ENCODE assay signal across 9 cellular contexts in the genomic region with DNA sequence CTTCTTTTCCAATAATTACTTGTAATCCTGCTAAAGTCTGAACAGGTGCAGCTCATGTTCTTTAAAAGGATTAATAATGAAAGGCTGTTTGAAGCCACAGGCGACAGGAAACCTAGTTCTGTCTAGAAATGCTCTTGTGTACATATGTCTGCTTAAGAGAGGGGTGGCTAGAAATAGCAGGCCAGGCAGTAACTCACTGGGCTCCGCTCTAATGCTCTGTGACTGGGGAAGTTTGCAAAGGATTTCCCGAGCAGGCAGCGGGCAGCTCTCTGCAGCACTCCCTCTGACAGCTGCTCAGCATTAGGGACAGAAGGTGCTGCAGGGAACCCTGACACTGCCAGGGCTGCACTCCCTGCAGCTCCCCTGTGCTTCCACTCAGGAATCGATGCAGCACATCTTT. TPM values are rescaled to one million over a fixed set of nuclear protein-coding genes. Genes with fewer than 3 reads are reported as not detected.
DNase-seq lines count a peak whose midpoint lies in the region; ATAC-seq and TF ChIP-seq lines count a peak whose summit lies in the region.
"Had no signal": no experiment of that assay in that cellular context is flagged by ENCODE, and none has a peak within 500 bp of the region (broad histone marks: within the 10 kb centered on the region; RNA-seq: fewer than 3 reads in every experiment).

No MANE protein-coding gene starts in this region.

- peaks cover 18% of the 10 kb centered on the region for H3K4me1 Mint-ChIP-seq in activated CD4-positive, alpha-beta memory T cell treated with anti-CD3 and anti-CD28 coated beads, Interleukin-2, amount 10 ng/mL, durations not matched to agents 7 days and 5 days

- H3K36me3 Mint-ChIP-seq in activated CD4-positive, alpha-beta memory T cell treated with anti-CD3 and anti-CD28 coated beads, Interleukin-2, amount 10 ng/mL, durations not matched to agents 7 days and 5 days (ENCODE audit: low read depth), result peaks cover 27% of the 10 kb centered on the region

- H3K27ac ChIP-seq in thoracic aorta, result no peak overlapping the region

- peak overlapping the region; percentile 17 for H3K4me3 ChIP-seq in thoracic aorta

- no peaks in the 10 kb centered on the region for H3K27me3 ChIP-seq in thoracic aorta (replicated peaks; ENCODE audit: insufficient read depth)

- peaks cover 17% of the 10 kb centered on the region for H3K9me3 Mint-ChIP-seq in activated CD4-positive, alpha-beta memory T cell treated with anti-CD3 and anti-CD28 coated beads, Interleukin-2, amount 10 ng/mL, durations not matched to agents 7 days and 5 days

- ATAC-seq in HG02938 (IDR thresholded peaks at IDR 0.05; ENCODE audit: unreplicated experiment) (peak; percentile 56), thoracic aorta (ENCODE audit: insufficient number of reproducible peaks, low FRiP score, low read depth) (no peak)

- no peak overlapping the region for H3K4me3 Mint-ChIP-seq in activated CD4-positive, alpha-beta memory T cell treated with anti-CD3 and anti-CD28 coated beads, Interleukin-2, amount 10 ng/mL, durations not matched to agents 7 days and 5 days

- peaks cover 5 to 12% of the 10 kb centered on the region in 2 donors for H3K4me1 ChIP-seq in thoracic aorta (ENCODE audit: control insufficient read depth in 1 of 2, low read depth in 2 of 2)

- peaks cover 10% of the 10 kb centered on the region for H3K27me3 Mint-ChIP-seq in activated CD4-positive, alpha-beta memory T cell treated with anti-CD3 and anti-CD28 coated beads, Interleukin-2, amount 10 ng/mL, durations not matched to agents 7 days and 5 days

- DNase-seq in SHP77 (lab: John Stamatoyannopoulos, UW), result peak; percentile 38 to 44
- no peak for DNase-seq in SHP77 treated with DMSO at 0.1 percent for 48 hours (lab: John Stamatoyannopoulos, UW)
- DNase-seq in SK-N-DZ (ENCODE audit: low spot score), result peak; percentile 33
- DNase-seq in thoracic aorta (ENCODE audit: low spot score), result no peak
- no peak for DNase-seq in activated gamma-delta T cell (lab: John Stamatoyannopoulos, UW)
- DNase-seq in epidermal melanocyte (ENCODE audit: insufficient read length, low spot score), result no peak
- no peak for DNase-seq in activated CD4-positive, alpha-beta memory T cell treated with anti-CD3 and anti-CD28 coated beads, Interleukin-2, amount 10 ng/mL, durations not matched to agents 7 days and 5 days
- DNase-seq: NCI-H2029 had no signal

- TF ChIP-seq CTCF in thoracic aorta (IDR thresholded peaks at IDR 0.05), result no peak

- no peaks in the 10 kb centered on the region for H3K9me3 ChIP-seq in thoracic aorta

- no peak overlapping the region for H3K27ac Mint-ChIP-seq in activated CD4-positive, alpha-beta memory T cell treated with anti-CD3 and anti-CD28 coated beads, Interleukin-2, amount 10 ng/mL, durations not matched to agents 7 days and 5 days

- CTCF ChIA-PET in activated CD4-positive, alpha-beta memory T cell treated with anti-CD3 and anti-CD28 coated beads, Interleukin-2, amount 10 ng/mL, durations not matched to agents 7 days and 5 days (lab: Charles Lee), result no interaction called here

- no peaks in the 10 kb centered on the region for H3K36me3 ChIP-seq in thoracic aorta

- POLR2A ChIA-PET in activated CD4-positive, alpha-beta memory T cell treated with anti-CD3 and anti-CD28 coated beads, Interleukin-2, amount 10 ng/mL, durations not matched to agents 7 days and 5 days (lab: Charles Lee), result no interaction called here

RNA-seq across cellular contexts. Expression of a gene that starts 33.2 kb away (rescaled TPM):
- polyA plus RNA-seq in SK-N-DZ (2014; cell fraction: cytosol; rRNA removed), result 13.8 and 18.8 TPM in 2 replicates
- 54.7 and 56.2 TPM in 2 replicates for polyA plus RNA-seq in SK-N-DZ (2014; cell fraction: nucleus; rRNA removed)
- 10 to 100 TPM; 13.5 to 23.4 TPM for total RNA-seq in thoracic aorta
- 10 to 100 TPM; 94.0 to 94.4 TPM for total RNA-seq in activated CD4-positive, alpha-beta memory T cell treated with anti-CD3 and anti-CD28 coated beads, Interleukin-2, amount 10 ng/mL, durations not matched to agents 7 days and 5 days

Comparison
In these comparisons a context has a peak if more than half of its experiments do, and no peak if none do; other contexts are left out.
1. DNase-seq: peak in SHP77 (2 of 2) and SK-N-DZ (single experiment); none in SHP77 treated with DMSO at 0.1 percent for 48 hours (single experiment), thoracic aorta (single experiment), activated gamma-delta T cell (single experiment), epidermal melanocyte (single experiment) and activated CD4-positive, alpha-beta memory T cell treated with anti-CD3 and anti-CD28 coated beads, Interleukin-2, amount 10 ng/mL, durations not matched to agents 7 days and 5 days (single experiment).